In the genomic region with DNA sequence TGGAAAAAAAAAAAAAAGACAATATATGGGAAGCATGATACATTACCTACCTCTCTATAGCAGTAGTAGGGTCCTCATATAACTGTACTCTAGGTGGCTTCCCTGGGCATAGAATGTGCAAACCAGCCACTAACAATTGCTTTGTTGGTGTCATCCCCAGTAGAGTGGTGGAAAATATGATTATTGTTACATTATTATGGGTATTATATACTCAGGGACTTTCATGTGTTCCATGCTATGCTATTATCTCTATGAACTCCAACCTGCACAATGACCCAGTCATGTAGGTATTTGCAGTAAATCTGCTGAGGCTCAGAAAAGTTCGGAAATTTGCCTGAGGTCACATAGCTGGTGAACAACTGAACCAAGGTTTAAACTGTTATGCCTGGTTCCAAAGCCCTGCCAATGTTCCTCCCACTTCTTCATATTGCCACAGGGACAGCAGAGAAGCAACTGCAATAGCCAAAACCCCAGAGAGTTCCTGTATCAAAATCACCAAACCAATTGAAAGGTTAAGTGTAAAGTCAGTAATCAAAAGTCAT, we compare ENCODE assay signal across 24 cellular contexts. TPM values are rescaled to one million over a fixed set of nuclear protein-coding genes. Genes with fewer than 3 reads are reported as not detected.
A peak's percentile ranks its signal among the peaks of the same experiment; 100 is the strongest.
DNase-seq lines count a peak whose midpoint lies in the region; ATAC-seq, FAIRE-seq and TF ChIP-seq lines count a peak whose summit lies in the region.
"Had no signal": no experiment of that assay in that cellular context is flagged by ENCODE, and none has a peak within 500 bp of the region (broad histone marks: within the 10 kb centered on the region; RNA-seq: fewer than 3 reads in every experiment).

No MANE protein-coding gene starts in this region.

- POLR2A ChIA-PET in HepG2 (lab: Yijun Ruan, JAX), result no interaction called here

- intact Hi-C loops in activated naive CD4-positive, alpha-beta T cell treated with anti-CD3 and anti-CD28 coated beads for 36 hours (cut with micrococcal nuclease), result no loop called here
- intact Hi-C loops in natural killer cell (cut with micrococcal nuclease), result no loop called here
- intact Hi-C loops in HepG2 (cut with micrococcal nuclease; ENCODE audit: unreplicated experiment), result no loop called here

- no peak for FAIRE-seq in HepG2 (lab: Jason Lieb, UNC)
- FAIRE-seq: A204.1, G401.6, GM12878, GM19239 had no signal

- no peak for TF ChIP-seq CTCF in natural killer cell (IDR thresholded peaks at IDR 0.05)
- TF ChIP-seq CTCF in HepG2 (CRISPR knock-in tag; IDR thresholded peaks at IDR 0.05), result no peak

- H2AK5ac ChIP-seq in trophoblast cell (ENCODE audit: low read length), result no peak overlapping the region

- peak overlapping the region; percentile 35 for H3K27ac Mint-ChIP-seq in activated naive CD4-positive, alpha-beta T cell treated with anti-CD3 and anti-CD28 coated beads, Interleukin-2, amount 50 U/mL, for 24 hours
- no peak overlapping the region for H3K27ac Mint-ChIP-seq in activated naive CD4-positive, alpha-beta T cell treated with anti-CD3 and anti-CD28 coated beads for 36 hours
- no peak overlapping the region for H3K27ac Mint-ChIP-seq in natural killer cell treated with Interleukin-12 subunit alpha and Interleukin-12 subunit beta and Interleukin-15 and Interleukin-18, amount 100 ng/mL, for 72 hours
- H3K27ac Mint-ChIP-seq in natural killer cell, result no peak overlapping the region
- H3K27ac Mint-ChIP-seq: B cell; CD4-positive, CD25-positive, alpha-beta regulatory T cell; CD8-positive, alpha-beta T cell; GM23338; H9 had no signal

- H3K4ac ChIP-seq in trophoblast cell (ENCODE audit: low read depth, low read length), result no peak overlapping the region

- in situ Hi-C loops in HepG2 (cut with HindIII; ENCODE audit: extremely low pct_ligation_motif_present, low pct_unique_long_range_greater_than_20kb), result no loop called here

- no peak overlapping the region for H2BK120ac ChIP-seq in trophoblast cell (ENCODE audit: insufficient read depth, low read length, poor library complexity)

- TF ChIP-seq EP300 in HepG2 (IDR thresholded peaks at IDR 0.05; ENCODE audit: low read depth in 2 of 2, low read length in 2 of 2) (no peak), HepG2 (CRISPR knock-in tag; IDR thresholded peaks at IDR 0.05; ENCODE audit: borderline replicate concordance) (no peak)

- H4K91ac ChIP-seq in trophoblast cell (ENCODE audit: low read depth, low read length), result no peak overlapping the region

- ATAC-seq in natural killer cell treated with Interleukin-12 subunit alpha and Interleukin-12 subunit beta and Interleukin-15 and Interleukin-18, amount 100 ng/mL, for 72 hours, result no peak
- ATAC-seq in natural killer cell, result no peak
- ATAC-seq in HepG2, result no peak
- ATAC-seq: CD8-positive, alpha-beta T cell; GM12878; GM23338; HCT116 had no signal

- no peaks in the 10 kb centered on the region for H3K9me3 ChIP-seq in HepG2 (ENCODE audit: low read length)
- no peaks in the 10 kb centered on the region for H3K9me3 ChIP-seq in trophoblast cell (ENCODE audit: insufficient read depth, low read depth, low read length)
- H3K9me3 ChIP-seq: Caco-2 had no signal

- H3K18ac ChIP-seq in trophoblast cell (ENCODE audit: low read length), result no peak overlapping the region

- H2BK12ac ChIP-seq in trophoblast cell (ENCODE audit: low read length), result no peak overlapping the region

- no peak overlapping the region for H4K12ac ChIP-seq in trophoblast cell (ENCODE audit: low read depth, low read length)

- peaks cover 5% of the 10 kb centered on the region for H3K4me1 ChIP-seq in HepG2 (ENCODE audit: insufficient read depth, low read length)
- no peaks in the 10 kb centered on the region for H3K4me1 ChIP-seq in trophoblast cell (ENCODE audit: control insufficient read depth in 1 of 2, insufficient read depth in 2 of 2, low read length in 2 of 2)
- H3K4me1 ChIP-seq: BLaER1, Caco-2 had no signal

- no TSS peak for BruUV-seq in HepG2 (replicated peaks; lab: Mats Ljungman, UMichigan)

- TF ChIP-seq POLR2A in HepG2 (IDR thresholded peaks at IDR 0.05; ENCODE audit: insufficient read depth in 1 of 2, low read depth in 2 of 2, low read length in 2 of 2), result no peak

- H3K4me1 Mint-ChIP-seq in activated naive CD4-positive, alpha-beta T cell treated with anti-CD3 and anti-CD28 coated beads, Interleukin-2, amount 50 U/mL, for 24 hours, result peaks cover 5% of the 10 kb centered on the region
- H3K4me1 Mint-ChIP-seq in activated naive CD4-positive, alpha-beta T cell treated with anti-CD3 and anti-CD28 coated beads for 36 hours (ENCODE audit: low read depth), result peaks cover 9% of the 10 kb centered on the region
- no peaks in the 10 kb centered on the region for H3K4me1 Mint-ChIP-seq in natural killer cell treated with Interleukin-12 subunit alpha and Interleukin-12 subunit beta and Interleukin-15 and Interleukin-18, amount 100 ng/mL, for 72 hours (ENCODE audit: low read depth in 2 of 2)
- no peaks in the 10 kb centered on the region for H3K4me1 Mint-ChIP-seq in natural killer cell
- H3K4me1 Mint-ChIP-seq: B cell, GM23338, H9 had no signal

- no peak for DNase-seq in activated naive CD4-positive, alpha-beta T cell treated with anti-CD3 and anti-CD28 coated beads for 36 hours
- peak; percentile 5 for DNase-seq in natural killer cell treated with Interleukin-12 subunit alpha and Interleukin-12 subunit beta and Interleukin-15 and Interleukin-18, amount 100 ng/mL, for 72 hours (ENCODE audit: low spot score)
- DNase-seq in natural killer cell (no peak), HepG2 (ENCODE audit: low spot score) (no peak), trophoblast cell (peak; percentile 68 to 80), NCI-H510A (lab: John Stamatoyannopoulos, UW) (no peak), GDM1 (lab: John Stamatoyannopoulos, UW) (no peak)
- DNase-seq: Caco-2; CD4-positive, CD25-positive, alpha-beta regulatory T cell; CD8-positive, alpha-beta T cell; DMS153; DND-41; H9 had no signal

- no peaks in the 10 kb centered on the region for H3K9me3 Mint-ChIP-seq in activated naive CD4-positive, alpha-beta T cell treated with anti-CD3 and anti-CD28 coated beads, Interleukin-2, amount 50 U/mL, for 24 hours
- no peaks in the 10 kb centered on the region for H3K9me3 Mint-ChIP-seq in activated naive CD4-positive, alpha-beta T cell treated with anti-CD3 and anti-CD28 coated beads for 36 hours
- no peaks in the 10 kb centered on the region for H3K9me3 Mint-ChIP-seq in natural killer cell treated with Interleukin-12 subunit alpha and Interleukin-12 subunit beta and Interleukin-15 and Interleukin-18, amount 100 ng/mL, for 72 hours
- H3K9me3 Mint-ChIP-seq in natural killer cell, result no peaks in the 10 kb centered on the region
- H3K9me3 Mint-ChIP-seq: CD4-positive, CD25-positive, alpha-beta regulatory T cell; CD8-positive, alpha-beta T cell had no signal

- H3K79me2 ChIP-seq in HepG2 (ENCODE audit: insufficient read depth, low read length), result no peaks in the 10 kb centered on the region
- H3K79me2 ChIP-seq in trophoblast cell (ENCODE audit: control insufficient read depth, insufficient read depth, low read length, poor library complexity), result no peaks in the 10 kb centered on the region

- H4K8ac ChIP-seq in trophoblast cell (ENCODE audit: low read depth, low read length), result no peak overlapping the region

- H3K23ac ChIP-seq in trophoblast cell (ENCODE audit: low read length), result no peak overlapping the region

- H3K27me3 ChIP-seq in HepG2 (ENCODE audit: control insufficient read depth in 1 of 2, insufficient read depth in 2 of 2, low read length in 2 of 2) (no peaks in the 10 kb centered on the region), trophoblast cell (ENCODE audit: insufficient read depth, low read length) (no peaks in the 10 kb centered on the region)
- H3K27me3 ChIP-seq: BLaER1 had no signal

- H2AFZ ChIP-seq in HepG2 (ENCODE audit: low read length) (no peak overlapping the region), trophoblast cell (ENCODE audit: insufficient read depth, low read length, poor library complexity) (no peak overlapping the region)
- H2AFZ ChIP-seq: GM23338 had no signal

- H3K36me3 ChIP-seq in HepG2 (replicated peaks in 1 of 2; ENCODE audit: control insufficient read depth in 1 of 2, insufficient read depth in 2 of 2, low read length in 2 of 2) (no peaks in the 10 kb centered on the region), trophoblast cell (ENCODE audit: control insufficient read depth in 1 of 2, insufficient read depth in 2 of 2, low read length in 2 of 2) (no peaks in the 10 kb centered on the region)
- H3K36me3 ChIP-seq: BLaER1 had no signal

- CTCF ChIA-PET in activated naive CD4-positive, alpha-beta T cell treated with anti-CD3 and anti-CD28 coated beads for 36 hours (lab: Charles Lee), result no interaction called here
- CTCF ChIA-PET in HepG2 (lab: Yijun Ruan, JAX; ENCODE audit: low intra/inter-chr PET ratio, low total read pairs), result no interaction called here

- H3K4me2 ChIP-seq in HepG2 (ENCODE audit: low read depth, low read length) (no peak overlapping the region), trophoblast cell (ENCODE audit: low read length) (no peak overlapping the region)
- H3K4me2 ChIP-seq: BLaER1, GM23338 had no signal

- H3K9ac ChIP-seq in HepG2 (ENCODE audit: insufficient read depth, low read depth, low read length) (no peak overlapping the region), trophoblast cell (ENCODE audit: low read length) (no peak overlapping the region)
- H3K9ac ChIP-seq: BLaER1 had no signal

- WGBS in HepG2 (ENCODE audit: low lambda C conversion rate), result 53% methylated on average over 1 of the region's 1 CpG
- WGBS in trophoblast cell (ENCODE audit: extremely low coverage, insufficient coverage, insufficient read length), result no CpG with 5 or more reads among the region's 1 CpG

- H3K14ac ChIP-seq in trophoblast cell (ENCODE audit: low read length), result no peak overlapping the region

- no peak for TF ChIP-seq RAD21 in HepG2 (CRISPR knock-in tag; IDR thresholded peaks at IDR 0.05)

- H3K27ac ChIP-seq in HepG2 (ENCODE audit: extremely low read length, insufficient read depth, low read length) (no peak overlapping the region), trophoblast cell (ENCODE audit: low read depth, low read length) (no peak overlapping the region)
- H3K27ac ChIP-seq: 22Rv1, BLaER1, C4-2B had no signal

- H3K27me3 Mint-ChIP-seq in activated naive CD4-positive, alpha-beta T cell treated with anti-CD3 and anti-CD28 coated beads, Interleukin-2, amount 50 U/mL, for 24 hours, result no peaks in the 10 kb centered on the region
- H3K27me3 Mint-ChIP-seq in activated naive CD4-positive, alpha-beta T cell treated with anti-CD3 and anti-CD28 coated beads for 36 hours (ENCODE audit: low read depth), result no peaks in the 10 kb centered on the region
- H3K27me3 Mint-ChIP-seq in natural killer cell treated with Interleukin-12 subunit alpha and Interleukin-12 subunit beta and Interleukin-15 and Interleukin-18, amount 100 ng/mL, for 72 hours, result no peaks in the 10 kb centered on the region
- H3K27me3 Mint-ChIP-seq in natural killer cell (ENCODE audit: low read depth in 2 of 2), result no peaks in the 10 kb centered on the region
- H3K27me3 Mint-ChIP-seq: B cell; CD4-positive, CD25-positive, alpha-beta regulatory T cell had no signal

- no peaks in the 10 kb centered on the region for H3K36me3 Mint-ChIP-seq in activated naive CD4-positive, alpha-beta T cell treated with anti-CD3 and anti-CD28 coated beads, Interleukin-2, amount 50 U/mL, for 24 hours
- no peaks in the 10 kb centered on the region for H3K36me3 Mint-ChIP-seq in activated naive CD4-positive, alpha-beta T cell treated with anti-CD3 and anti-CD28 coated beads for 36 hours (ENCODE audit: low read depth)
- H3K36me3 Mint-ChIP-seq in natural killer cell treated with Interleukin-12 subunit alpha and Interleukin-12 subunit beta and Interleukin-15 and Interleukin-18, amount 100 ng/mL, for 72 hours, result no peaks in the 10 kb centered on the region
- H3K36me3 Mint-ChIP-seq in natural killer cell, result no peaks in the 10 kb centered on the region
- H3K36me3 Mint-ChIP-seq: CD4-positive, CD25-positive, alpha-beta regulatory T cell; CD8-positive, alpha-beta T cell had no signal

- H3K4me3 Mint-ChIP-seq in activated naive CD4-positive, alpha-beta T cell treated with anti-CD3 and anti-CD28 coated beads, Interleukin-2, amount 50 U/mL, for 24 hours, result no peak overlapping the region
- H3K4me3 Mint-ChIP-seq in activated naive CD4-positive, alpha-beta T cell treated with anti-CD3 and anti-CD28 coated beads for 36 hours, result no peak overlapping the region
- H3K4me3 Mint-ChIP-seq in natural killer cell treated with Interleukin-12 subunit alpha and Interleukin-12 subunit beta and Interleukin-15 and Interleukin-18, amount 100 ng/mL, for 72 hours, result no peak overlapping the region
- no peak overlapping the region for H3K4me3 Mint-ChIP-seq in natural killer cell
- H3K4me3 Mint-ChIP-seq: B cell; CD4-positive, CD25-positive, alpha-beta regulatory T cell; CD8-positive, alpha-beta T cell; GM23338; H9 had no signal

- no peak overlapping the region for H2BK5ac ChIP-seq in trophoblast cell (ENCODE audit: low read depth, low read length, poor library complexity)

- H3K4me3 ChIP-seq in HepG2 (replicated peaks in 1 of 3; ENCODE audit: insufficient read depth in 1 of 3, low read depth in 2 of 3, low read length in 3 of 3), result no peak overlapping the region
- no peak overlapping the region for H3K4me3 ChIP-seq in trophoblast cell (ENCODE audit: low read depth, low read length)
- H3K4me3 ChIP-seq: BLaER1, GM12878, GM23338 had no signal

- H3K79me1 ChIP-seq in trophoblast cell (ENCODE audit: low read length), result no peaks in the 10 kb centered on the region

- no peaks in the 10 kb centered on the region for H4K20me1 ChIP-seq in HepG2 (ENCODE audit: insufficient read depth, low read length)
- H4K20me1 ChIP-seq: BLaER1 had no signal

RNA-seq across cellular contexts. Expression of a gene that starts 52.6 kb away (rescaled TPM):
- 100 to 1,000 TPM; 126 to 131 TPM for total RNA-seq in activated naive CD4-positive, alpha-beta T cell treated with anti-CD3 and anti-CD28 coated beads for 36 hours
- 10 to 100 TPM; 69.1 to 71.5 TPM for total RNA-seq in natural killer cell treated with Interleukin-12 subunit alpha and Interleukin-12 subunit beta and Interleukin-15 and Interleukin-18, amount 100 ng/mL, for 72 hours
- total RNA-seq in natural killer cell (10 to 100 TPM; 60.2 to 80.3 (median 66.5) TPM), HepG2 (2016; rRNA removed; fragmentation: Illumina TruSeq; extraction: Trizol) (264 and 301 TPM in 2 replicates)
- total RNA-seq in HepG2 (2016; cell fraction: cytosol; rRNA removed; fragmentation: Illumina TruSeq; extraction: Trizol; ENCODE audit: low read depth), result 62.1 and 62.9 TPM in 2 replicates
- total RNA-seq in HepG2 (2016; cell fraction: insoluble cytoplasmic fraction; rRNA removed; fragmentation: Illumina TruSeq; extraction: Trizol), result 264 and 269 TPM in 2 replicates
- 200 and 238 TPM in 2 replicates for total RNA-seq in HepG2 (2016; cell fraction: membrane; rRNA removed; fragmentation: Illumina TruSeq; extraction: Trizol)
- total RNA-seq in HepG2 (2016; cell fraction: nucleus; rRNA removed; fragmentation: Illumina TruSeq; extraction: Trizol), result 292 and 308 TPM in 2 replicates
- polyA plus RNA-seq in HepG2 (2011; rRNA removed), result 101 and 105 TPM in 2 replicates
- 67.0 and 72.8 TPM in 2 replicates for polyA plus RNA-seq in HepG2 (2011; cell fraction: cytosol; rRNA removed)
- polyA plus RNA-seq in HepG2 (2011; cell fraction: nucleus; rRNA removed), result 261 and 287 TPM in 2 replicates
- polyA plus RNA-seq in HepG2 (2012), result 138 and 155 TPM in 2 replicates
- 48.8 and 52.9 TPM in 2 replicates for polyA plus RNA-seq in HepG2 (2016; cell fraction: cytosol; fragmentation: Illumina TruSeq; extraction: Trizol; ENCODE audit: low read depth)
- polyA plus RNA-seq in HepG2 (2016; cell fraction: insoluble cytoplasmic fraction; fragmentation: Illumina TruSeq; extraction: Trizol; ENCODE audit: low read depth), result 269 and 298 TPM in 2 replicates
- 137 and 163 TPM in 2 replicates for polyA plus RNA-seq in HepG2 (2016; cell fraction: membrane; fragmentation: Illumina TruSeq; extraction: Trizol; ENCODE audit: low read depth)
- 298 and 312 TPM in 2 replicates for polyA plus RNA-seq in HepG2 (2016; cell fraction: nucleus; fragmentation: Illumina TruSeq; extraction: Trizol; ENCODE audit: insufficient read depth, low read depth)
- 84.0 and 279 TPM in 2 replicates for polyA minus RNA-seq in HepG2 (2011; rRNA and poly(A)+ RNA removed; ENCODE audit: low replicate concordance)
- polyA minus RNA-seq in HepG2 (2011; cell fraction: cytosol; rRNA and poly(A)+ RNA removed), result 99.4 and 99.7 TPM in 2 replicates
- 680 and 703 TPM in 2 replicates for polyA minus RNA-seq in HepG2 (2011; cell fraction: nucleus; rRNA and poly(A)+ RNA removed)
- polyA plus RNA-seq in trophoblast cell (2013), result 168 and 169 TPM in 2 replicates

Comparison
In these comparisons a context has a peak if more than half of its experiments do, and no peak if none do; other contexts are left out.
1. DNase-seq: peak in natural killer cell treated with Interleukin-12 subunit alpha and Interleukin-12 subunit beta and Interleukin-15 and Interleukin-18, amount 100 ng/mL, for 72 hours (single experiment) and trophoblast cell (2 of 2); none in activated naive CD4-positive, alpha-beta T cell treated with anti-CD3 and anti-CD28 coated beads for 36 hours (single experiment), natural killer cell (single experiment), HepG2 (single experiment), NCI-H510A (single experiment) and GDM1 (single experiment).